ENCODE assay signal across 8 cellular contexts in genomic region chr14:39176263-39177167, GRCh38. TPM values are rescaled to one million over a fixed set of nuclear protein-coding genes. Genes with fewer than 3 reads are reported as not detected.
DNase-seq lines count a peak whose midpoint lies in the region; ATAC-seq, FAIRE-seq and TF ChIP-seq lines count a peak whose summit lies in the region.

No MANE protein-coding gene starts in this region.

- peaks cover 2% of the 10 kb centered on the region; the same call in 1 of the 2 replicates for H3K23me2 ChIP-seq in H1 (ENCODE audit: low read depth, low read length)

- peak overlapping the region; percentile 86 for H3K27ac ChIP-seq in CD4-positive, alpha-beta T cell (ENCODE audit: low read depth, low read length)
- H3K27ac ChIP-seq in H1 (ENCODE audit: low read depth, low read length) (no peak overlapping the region; the same call in 1 of the 2 replicates), neural progenitor cell (no peak overlapping the region)

- H3K4me1 ChIP-seq in NT2/D1 (ENCODE audit: insufficient read depth, insufficient read length) (peaks cover 2% of the 10 kb centered on the region), H1 (replicated peaks in 1 of 4; ENCODE audit: control insufficient read depth in 3 of 4, insufficient read depth in 4 of 4, low read length in 3 of 4) (no peaks in the 10 kb centered on the region; a peak in 2 of 7 replicates), neural progenitor cell (peaks cover 25% of the 10 kb centered on the region)

- no peak for TF ChIP-seq EP300 in H1 (IDR thresholded peaks at IDR 0.05; ENCODE audit: borderline replicate concordance in 1 of 2, low read depth in 2 of 2, low read length in 2 of 2)

- H3K9ac ChIP-seq in NT2/D1 (ENCODE audit: insufficient read length, low read depth) (peak overlapping the region; percentile 99), H1 (replicated peaks in 1 of 4; ENCODE audit: extremely low read depth in 1 of 4, low read depth in 3 of 4, low read length in 3 of 4) (peak overlapping the region; percentile 95 to 99 (median 99); a peak in 6 of 7 replicates), neural progenitor cell (peak overlapping the region; percentile 100)

- no peak for ATAC-seq in CD4-positive, alpha-beta T cell (ENCODE audit: poor library complexity)
- no peak for ATAC-seq in GM19035 (IDR thresholded peaks at IDR 0.05; ENCODE audit: unreplicated experiment)
- no peak for ATAC-seq in HG02759 (IDR thresholded peaks at IDR 0.05; ENCODE audit: unreplicated experiment)

- POLR2A ChIA-PET in CD4-positive, alpha-beta T cell (lab: Charles Lee) = interaction anchor here (1.1 to 2.2 kb wide), 4 partner anchors 63 to 214 kb away, joined by 3 to 38 read pairs (median 20); partner anchors contain the start of genes GEMIN2 and SEC23A
- POLR2A ChIA-PET in H1 (lab: Charles Lee; ENCODE audit: partially characterized antibody) = interaction anchor here (0.5 to 6.6 kb wide), 16 partner anchors 8 to 124 kb away, joined by 3 to 219 read pairs (median 5); partner anchors contain the start of genes GEMIN2 and SEC23A

- H3K4me3 ChIP-seq in NT2/D1 (ENCODE audit: insufficient read length, low read depth) (peak overlapping the region; percentile 94), H1 (ENCODE audit: extremely low read depth in 1 of 4, insufficient read depth in 2 of 4, low read depth in 3 of 4, low read length in 4 of 4) (peak overlapping the region; percentile 88 to 97 (median 94)), neural progenitor cell (peak overlapping the region; percentile 85)

- H3K4me1 Mint-ChIP-seq in CD4-positive, alpha-beta T cell (ENCODE audit: low read depth) = peaks cover 46% of the 10 kb centered on the region
- peaks cover 33% of the 10 kb centered on the region for H3K4me1 Mint-ChIP-seq in neural progenitor cell

- peaks cover 73% of the 10 kb centered on the region for H3F3A ChIP-seq in neural progenitor cell (ENCODE audit: low read depth)

- no peak overlapping the region for H2BK5ac ChIP-seq in H1 (ENCODE audit: low read depth, low read length)

- H2BK20ac ChIP-seq in H1 (ENCODE audit: low read length) = no peak overlapping the region

- H3K14ac ChIP-seq in H1 (ENCODE audit: insufficient read length) = no peak overlapping the region

- no peak for TF ChIP-seq CTCF in CD4-positive, alpha-beta T cell (IDR thresholded peaks at IDR 0.05)
- no peak for TF ChIP-seq CTCF in H1 (IDR thresholded peaks at IDR 0.05; ENCODE audit: control extremely low read depth in 1 of 3, insufficient read depth in 1 of 3, low read depth in 1 of 3, low read length in 3 of 3)
- no peak for TF ChIP-seq CTCF in neural progenitor cell (IDR thresholded peaks at IDR 0.05)

- CTCF ChIA-PET in CD4-positive, alpha-beta T cell (lab: Charles Lee) = no interaction called here
- CTCF ChIA-PET in H1 (lab: Charles Lee; ENCODE audit: partially characterized antibody) = no interaction called here

- no peaks in the 10 kb centered on the region for H3K9me3 Mint-ChIP-seq in CD4-positive, alpha-beta T cell
- peaks cover 3% of the 10 kb centered on the region for H3K9me3 Mint-ChIP-seq in neural progenitor cell

- WGBS in H1 (ENCODE audit: extremely low coverage in 1 of 2, insufficient coverage in 1 of 2, insufficient read length in 1 of 2, insufficient replicate concordance in 2 of 2, low coverage in 1 of 2, low lambda C conversion rate in 2 of 2, missing lambda C conversion rate in 1 of 2), 2 experiments = 86% methylated on average over 5 of the region's 5 CpGs; no CpG with 5 or more reads in 1 of the 2 experiments

- no peak overlapping the region for H2BK15ac ChIP-seq in H1 (ENCODE audit: low read length)

- no peak overlapping the region for H3K18ac ChIP-seq in H1 (ENCODE audit: extremely low read depth, low read length)

- no peak for TF ChIP-seq POLR2A in H1 (IDR thresholded peaks at IDR 0.05; ENCODE audit: control extremely low read depth in 1 of 2, low read depth in 2 of 2, low read length in 2 of 2)

- peaks cover 12% of the 10 kb centered on the region for H3K36me3 Mint-ChIP-seq in CD4-positive, alpha-beta T cell (ENCODE audit: low read depth)
- peaks cover 29% of the 10 kb centered on the region for H3K36me3 Mint-ChIP-seq in neural progenitor cell

- H4K91ac ChIP-seq in H1 (replicated peaks; ENCODE audit: insufficient read length, low read length) = no peak overlapping the region

- H4K8ac ChIP-seq in H1 (ENCODE audit: extremely low read depth, insufficient read depth, low read length) = 0 out of 2 replicates have a peak overlapping the region, but pooled peaks have one; percentile 57

- in situ Hi-C loops in KBM-7 (cut with MboI; ENCODE audit: low pct_unique_long_range_greater_than_20kb, low sequenced_read_pairs) = no loop called here

- H3K36me3 ChIP-seq in NT2/D1 (ENCODE audit: insufficient read depth, insufficient read length, low read length) = peaks cover 57% of the 10 kb centered on the region
- H3K36me3 ChIP-seq in H1 (ENCODE audit: control insufficient read depth in 2 of 4, insufficient read depth in 4 of 4, low read length in 3 of 4) = peaks cover 34 to 58% (median 49%) of the 10 kb centered on the region in 4 experiments
- H3K36me3 ChIP-seq in neural progenitor cell = peaks cover 43% of the 10 kb centered on the region

- H4K20me1 ChIP-seq in H1 (replicated peaks in 1 of 2; ENCODE audit: control insufficient read depth in 1 of 2, insufficient read depth in 2 of 2, low read length in 2 of 2) (peaks cover 5 to 7% of the 10 kb centered on the region in 2 experiments), neural progenitor cell (ENCODE audit: low read depth) (peaks cover 44% of the 10 kb centered on the region)

- no peak for DNase-seq in CD4-positive, alpha-beta T cell
- no peak for DNase-seq in NT2/D1 (ENCODE audit: low read depth, low spot score)
- DNase-seq in H1 (ENCODE audit: low read depth in 1 of 2, low spot score in 2 of 2) = no peak
- DNase-seq in neural progenitor cell (ENCODE audit: low spot score) = no peak
- DNase-seq in retina = no peak
- no peak for DNase-seq in KBM-7

- no peak overlapping the region for H3K56ac ChIP-seq in H1 (replicated peaks; ENCODE audit: insufficient read length, low read depth, low read length)

- intact Hi-C loops in CD4-positive, alpha-beta T cell (cut with DNase I, micrococcal nuclease) = loop anchor here in 1 of 2 experiments (5.0 kb wide), 1 partner anchor 256 kb away; the partner anchor contains the start of gene FBXO33

- no peak overlapping the region for H2AK5ac ChIP-seq in H1 (ENCODE audit: low read depth, low read length)

- no peak overlapping the region for H3K4ac ChIP-seq in H1 (replicated peaks; ENCODE audit: insufficient read length, low read depth, low read length)

- no peak overlapping the region for H4K5ac ChIP-seq in H1 (ENCODE audit: insufficient read length, low read depth, low read length)

- H2AFZ ChIP-seq in H1 (ENCODE audit: low read length) (no peak overlapping the region), neural progenitor cell (replicated peaks) (no peak overlapping the region)

- peaks cover 8 to 52% of the 10 kb centered on the region in 2 experiments for H3K79me2 ChIP-seq in H1 (ENCODE audit: control insufficient read depth in 1 of 2, insufficient read depth in 2 of 2, low read length in 2 of 2)
- H3K79me2 ChIP-seq in neural progenitor cell (ENCODE audit: low read depth) = peaks cover 70% of the 10 kb centered on the region

- no peaks in the 10 kb centered on the region for H3K27me3 ChIP-seq in CD4-positive, alpha-beta T cell (ENCODE audit: control insufficient read depth, insufficient read depth, low read length)
- H3K27me3 ChIP-seq in NT2/D1 (ENCODE audit: insufficient read depth, insufficient read length) (no peaks in the 10 kb centered on the region), H1 (replicated peaks in 1 of 4; ENCODE audit: control insufficient read depth in 3 of 4, extremely low read depth in 1 of 4, insufficient read depth in 3 of 4, low read length in 3 of 4) (no peaks in the 10 kb centered on the region), neural progenitor cell (no peaks in the 10 kb centered on the region)

- no peak overlapping the region for H3K23ac ChIP-seq in H1 (ENCODE audit: insufficient read length)

- H3K79me1 ChIP-seq in H1 (ENCODE audit: low read depth, low read length) = no peaks in the 10 kb centered on the region; the same call in none of the 2 replicates

- peak overlapping the region; percentile 96 for H3K27ac Mint-ChIP-seq in CD4-positive, alpha-beta T cell
- peak overlapping the region; percentile 100 for H3K27ac Mint-ChIP-seq in neural progenitor cell

- H3K4me3 Mint-ChIP-seq in CD4-positive, alpha-beta T cell = peak overlapping the region; percentile 97
- H3K4me3 Mint-ChIP-seq in neural progenitor cell = peak overlapping the region; percentile 100

- FAIRE-seq in H1 (lab: Jason Lieb, UNC) = no peak

- H3K4me2 ChIP-seq in H1 (ENCODE audit: insufficient read depth in 1 of 2, low read depth in 2 of 2, low read length in 2 of 2) (peak overlapping the region; percentile 69 to 79), neural progenitor cell (peak overlapping the region; percentile 100)

- no peaks in the 10 kb centered on the region for H3K9me3 ChIP-seq in CD4-positive, alpha-beta T cell (ENCODE audit: control insufficient read depth, low read length)
- H3K9me3 ChIP-seq in NT2/D1 (ENCODE audit: insufficient read depth, low read length) (no peaks in the 10 kb centered on the region), H1 (ENCODE audit: insufficient read depth in 2 of 2, low read depth in 1 of 2, low read length in 1 of 2) (no peaks in the 10 kb centered on the region), neural progenitor cell (ENCODE audit: low read depth) (no peaks in the 10 kb centered on the region)

- H2BK120ac ChIP-seq in H1 (replicated peaks; ENCODE audit: low read depth, low read length) = no peak overlapping the region

- no peak overlapping the region for H2BK12ac ChIP-seq in H1 (ENCODE audit: low read depth, low read length)

- no peak for TF ChIP-seq RAD21 in H1 (IDR thresholded peaks at IDR 0.05 in 1 of 2, conservative IDR thresholded peaks at IDR 0.05 in 1 of 2; ENCODE audit: low read depth in 2 of 2, low read length in 2 of 2)

- no peaks in the 10 kb centered on the region for H3K27me3 Mint-ChIP-seq in CD4-positive, alpha-beta T cell
- H3K27me3 Mint-ChIP-seq in neural progenitor cell (ENCODE audit: insufficient read depth, low read depth) = peaks cover 6% of the 10 kb centered on the region

RNA-seq across cellular contexts. Expression of gene PNN, which starts 1.5 kb away (rescaled TPM):
- 100 to 1,000 TPM; 110 to 111 TPM for total RNA-seq in CD4-positive, alpha-beta T cell
- total RNA-seq in H1 (2021; fragmentation: NEBNext Ultra II Directional; extraction: Animal tissue kit (Norgen Biotek cat#: 25700)) = 113 and 121 TPM in 2 replicates
- polyA plus RNA-seq in H1 (2011; rRNA removed) = 27.5 and 56.5 TPM in 2 replicates
- polyA plus RNA-seq in H1 (2011; cell fraction: cytosol; rRNA removed) = 76.5 TPM
- 78.4 TPM for polyA plus RNA-seq in H1 (2011; cell fraction: nucleus; rRNA removed)
- 139 to 224 TPM (median 157 TPM) in 4 replicates for polyA plus RNA-seq in H1 (2012, experiment 1 of 2)
- polyA plus RNA-seq in H1 (2012, experiment 2 of 2) = 12.1 TPM
- 196 TPM for polyA plus RNA-seq in H1 (2013, experiment 1 of 2)
- 174 TPM for polyA plus RNA-seq in H1 (2013, experiment 2 of 2)
- 21.5 and 24.9 TPM in 2 replicates for polyA minus RNA-seq in H1 (2011; rRNA and poly(A)+ RNA removed)
- polyA minus RNA-seq in H1 (2011; cell fraction: cytosol; rRNA and poly(A)+ RNA removed) = 21.4 TPM
- 71.4 TPM for polyA minus RNA-seq in H1 (2011; cell fraction: nucleus; rRNA and poly(A)+ RNA removed)
- total RNA-seq in neural progenitor cell (ENCODE audit: low replicate concordance) = 82.8 and 110 TPM in 2 replicates

RNA-seq across cellular contexts. Expression of gene TRAPPC6B, which starts 6.4 kb away (rescaled TPM):
- total RNA-seq in CD4-positive, alpha-beta T cell = 1 to 10 TPM; 7.0 to 8.6 TPM
- total RNA-seq in H1 (2021; fragmentation: NEBNext Ultra II Directional; extraction: Animal tissue kit (Norgen Biotek cat#: 25700)) = 22.5 and 23.4 TPM in 2 replicates
- 5.5 and 9.0 TPM in 2 replicates for polyA plus RNA-seq in H1 (2011; rRNA removed)
- 12.3 TPM for polyA plus RNA-seq in H1 (2011; cell fraction: cytosol; rRNA removed)
- 13.0 TPM for polyA plus RNA-seq in H1 (2011; cell fraction: nucleus; rRNA removed)
- polyA plus RNA-seq in H1 (2012, experiment 1 of 2) = 11.3 to 17.1 TPM (median 12.2 TPM) in 4 replicates
- 1.2 TPM for polyA plus RNA-seq in H1 (2012, experiment 2 of 2)
- polyA plus RNA-seq in H1 (2013, experiment 1 of 2) = 13.4 TPM
- 14.4 TPM for polyA plus RNA-seq in H1 (2013, experiment 2 of 2)
- polyA minus RNA-seq in H1 (2011; rRNA and poly(A)+ RNA removed) = 7.4 and 9.2 TPM in 2 replicates
- 11.2 TPM for polyA minus RNA-seq in H1 (2011; cell fraction: cytosol; rRNA and poly(A)+ RNA removed)
- polyA minus RNA-seq in H1 (2011; cell fraction: nucleus; rRNA and poly(A)+ RNA removed) = 14.6 TPM
- 22.3 and 32.5 TPM in 2 replicates for total RNA-seq in neural progenitor cell (ENCODE audit: low replicate concordance)

RNA-seq across cellular contexts. Expression of gene MIA2, which starts 57.2 kb away (rescaled TPM):
- total RNA-seq in CD4-positive, alpha-beta T cell = 10 to 100 TPM; 21.1 to 24.1 TPM
- 15.0 and 16.1 TPM in 2 replicates for total RNA-seq in H1 (2021; fragmentation: NEBNext Ultra II Directional; extraction: Animal tissue kit (Norgen Biotek cat#: 25700))
- polyA plus RNA-seq in H1 (2011; rRNA removed) = 6.5 and 10.1 TPM in 2 replicates
- polyA plus RNA-seq in H1 (2011; cell fraction: cytosol; rRNA removed) = 7.7 TPM
- 10.5 TPM for polyA plus RNA-seq in H1 (2011; cell fraction: nucleus; rRNA removed)
- polyA plus RNA-seq in H1 (2012, experiment 1 of 2) = 7.2 to 11.4 TPM (median 9.4 TPM) in 4 replicates
- polyA plus RNA-seq in H1 (2012, experiment 2 of 2) = 2.3 TPM
- 19.0 TPM for polyA plus RNA-seq in H1 (2013, experiment 1 of 2)
- polyA plus RNA-seq in H1 (2013, experiment 2 of 2) = 19.6 TPM
- polyA minus RNA-seq in H1 (2011; rRNA and poly(A)+ RNA removed) = 6.7 and 9.2 TPM in 2 replicates
- 7.0 TPM for polyA minus RNA-seq in H1 (2011; cell fraction: cytosol; rRNA and poly(A)+ RNA removed)
- 8.6 TPM for polyA minus RNA-seq in H1 (2011; cell fraction: nucleus; rRNA and poly(A)+ RNA removed)
- 11.2 and 13.0 TPM in 2 replicates for total RNA-seq in neural progenitor cell (ENCODE audit: low replicate concordance)
